Comparison of ENCODE assay signal across 16 cellular contexts in the genomic region with DNA sequence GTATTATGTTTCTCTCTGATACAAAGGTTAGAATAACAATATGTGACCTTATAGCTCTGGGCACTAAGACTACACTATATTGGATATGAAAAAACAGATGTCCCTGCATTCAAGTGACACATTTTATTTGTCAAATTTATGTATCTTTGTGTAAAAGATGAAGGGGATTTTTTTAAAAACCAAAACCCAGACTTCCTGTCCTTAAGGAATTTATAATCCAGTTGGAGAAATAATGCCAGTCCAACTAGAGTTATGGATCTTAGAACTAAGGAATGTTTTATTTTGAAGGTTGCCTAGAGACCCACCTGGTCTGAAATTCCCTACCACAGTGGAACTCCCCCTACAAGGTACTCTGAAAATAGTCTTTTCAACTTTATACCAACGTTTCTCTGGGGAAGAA.
"Had no signal": no experiment of that assay in that cellular context is flagged by ENCODE, and none has a peak within 500 bp of the region (broad histone marks: within the 10 kb centered on the region; RNA-seq: fewer than 3 reads in every experiment).

No MANE protein-coding gene starts in this region.

- ATAC-seq: activated CD4-positive, alpha-beta T cell treated with anti-CD3 and anti-CD28 coated beads for 36 hours; activated naive CD4-positive, alpha-beta T cell treated with anti-CD3 and anti-CD28 coated beads, Interleukin-2, amount 50 U/mL, for 72 hours; natural killer cell treated with Interleukin-12 subunit alpha and Interleukin-12 subunit beta and Interleukin-15 and Interleukin-18, amount 100 ng/mL, for 72 hours; pancreas; upper lobe of right lung had no signal

- H3K4me3 ChIP-seq: pancreas, upper lobe of right lung had no signal

- H3K9me3 ChIP-seq: neutrophil, pancreas, upper lobe of right lung had no signal

- H3K4me3 Mint-ChIP-seq: activated CD4-positive, alpha-beta T cell treated with anti-CD3 and anti-CD28 coated beads for 36 hours; activated T-helper 1 cell treated with anti-CD3 and anti-CD28 coated beads, Interleukin-12 subunit alpha, Interleukin-12 subunit beta, Interleukin-2, Interleukin-4 antibody, amounts not matched to agents 30 ng/mL and 10 ng/mL and 1 ng/mL, durations not matched to agents 14 hours and 24 hours and 36 hours; immature natural killer cell; natural killer cell treated with Interleukin-12 subunit alpha and Interleukin-12 subunit beta and Interleukin-15 and Interleukin-18, amount 100 ng/mL, for 72 hours; T-helper 2 cell treated with Interferon-gamma antibody and Interleukin-4, amounts not matched to agents 5 μg/mL and 100 μg/mL, for 36 hours had no signal

- H3K27ac ChIP-seq: neutrophil, pancreas, upper lobe of right lung had no signal

- DNase-seq: activated CD4-positive, alpha-beta T cell treated with anti-CD3 and anti-CD28 coated beads for 36 hours; activated CD4-positive, alpha-beta T cell treated with anti-CD3 and anti-CD28 coated beads, Interleukin-2, amount 50 U/mL, for 48 hours; activated gamma-delta T cell treated with Interleukin-2 at 50 U/mL for 16 hours; immature natural killer cell; pancreas; stimulated activated CD8-positive, alpha-beta memory T cell treated with anti-CD3 and anti-CD28 coated beads, Interleukin-4, amount 100 ng/mL, for 48 hours; stimulated activated naive CD4-positive, alpha-beta T cell; upper lobe of right lung had no signal

- H3K27ac Mint-ChIP-seq: activated CD4-positive, alpha-beta T cell treated with anti-CD3 and anti-CD28 coated beads for 36 hours; activated naive CD4-positive, alpha-beta T cell treated with anti-CD3 and anti-CD28 coated beads, Interleukin-2, amount 50 U/mL, for 72 hours; activated T-helper 1 cell treated with anti-CD3 and anti-CD28 coated beads, Interleukin-12 subunit alpha, Interleukin-12 subunit beta, Interleukin-2, Interleukin-4 antibody, amounts not matched to agents 30 ng/mL and 10 ng/mL and 1 ng/mL, durations not matched to agents 14 hours and 24 hours and 36 hours; immature natural killer cell; natural killer cell treated with Interleukin-12 subunit alpha and Interleukin-12 subunit beta and Interleukin-15 and Interleukin-18, amount 100 ng/mL, for 72 hours; T-helper 2 cell treated with Interferon-gamma antibody and Interleukin-4, amounts not matched to agents 5 μg/mL and 100 μg/mL, for 36 hours had no signal

- FAIRE-seq: colon, endometrium, pancreas, TTC549 had no signal

- H3K36me3 ChIP-seq: neutrophil, pancreas, upper lobe of right lung had no signal

- H3K27me3 Mint-ChIP-seq: activated CD4-positive, alpha-beta T cell treated with anti-CD3 and anti-CD28 coated beads for 36 hours; natural killer cell treated with Interleukin-12 subunit alpha and Interleukin-12 subunit beta and Interleukin-15 and Interleukin-18, amount 100 ng/mL, for 72 hours had no signal

- H3K9me3 Mint-ChIP-seq: activated naive CD4-positive, alpha-beta T cell treated with anti-CD3 and anti-CD28 coated beads, Interleukin-2, amount 50 U/mL, for 72 hours; activated T-helper 1 cell treated with anti-CD3 and anti-CD28 coated beads, Interleukin-12 subunit alpha, Interleukin-12 subunit beta, Interleukin-2, Interleukin-4 antibody, amounts not matched to agents 30 ng/mL and 10 ng/mL and 1 ng/mL, durations not matched to agents 14 hours and 24 hours and 36 hours; natural killer cell treated with Interleukin-12 subunit alpha and Interleukin-12 subunit beta and Interleukin-15 and Interleukin-18, amount 100 ng/mL, for 72 hours; T-helper 2 cell treated with Interferon-gamma antibody and Interleukin-4, amounts not matched to agents 5 μg/mL and 100 μg/mL, for 36 hours had no signal

- H3K27me3 ChIP-seq: neutrophil, pancreas, upper lobe of right lung had no signal

- H3K36me3 Mint-ChIP-seq: activated naive CD4-positive, alpha-beta T cell treated with anti-CD3 and anti-CD28 coated beads, Interleukin-2, amount 50 U/mL, for 72 hours; immature natural killer cell; natural killer cell treated with Interleukin-12 subunit alpha and Interleukin-12 subunit beta and Interleukin-15 and Interleukin-18, amount 100 ng/mL, for 72 hours had no signal
